In genomic region chr3:123067689-123068226, GRCh38 we compare ENCODE assay signal across 8 cellular contexts. TPM values are rescaled to one million over a fixed set of nuclear protein-coding genes. Genes with fewer than 3 reads are reported as not detected.
DNase-seq lines count a peak whose midpoint lies in the region; ATAC-seq lines count a peak whose summit lies in the region.

No MANE protein-coding gene starts in this region.

- peak overlapping the region; percentile 63 to 78 for H3K27ac Mint-ChIP-seq in activated naive CD4-positive, alpha-beta T cell treated with anti-CD3 and anti-CD28 coated beads, Interleukin-2, amount 50 U/mL, for 72 hours

- peak; percentile 36 for ATAC-seq in HG03432 (IDR thresholded peaks at IDR 0.05; ENCODE audit: unreplicated experiment)
- ATAC-seq in activated naive CD4-positive, alpha-beta T cell treated with anti-CD3 and anti-CD28 coated beads, Interleukin-2, amount 50 U/mL, for 72 hours, result peak; percentile 34 to 41

- H3K27me3 ChIP-seq in iPS-20b (ENCODE audit: insufficient read depth, low read length), result peaks cover 26% of the 10 kb centered on the region
- H3K27me3 ChIP-seq in stomach smooth muscle (ENCODE audit: control insufficient read depth in 1 of 2, insufficient read depth in 2 of 2, low read length in 2 of 2), result no peaks in the 10 kb centered on the region

- no peaks in the 10 kb centered on the region for H3K9me3 ChIP-seq in iPS-20b (ENCODE audit: insufficient read depth, low read depth, low read length)
- H3K9me3 ChIP-seq in stomach smooth muscle (ENCODE audit: control insufficient read depth in 2 of 2, low read length in 2 of 2), result no peaks in the 10 kb centered on the region

- H3K9ac ChIP-seq in iPS-20b (ENCODE audit: low read depth, low read length) (peak overlapping the region; percentile 14; the same call in 1 of the 2 replicates), stomach smooth muscle (ENCODE audit: low read length in 2 of 2) (peak overlapping the region; percentile 62 to 68)

- no peaks in the 10 kb centered on the region for H3K9me3 Mint-ChIP-seq in activated naive CD4-positive, alpha-beta T cell treated with anti-CD3 and anti-CD28 coated beads, Interleukin-2, amount 50 U/mL, for 72 hours

- H3K36me3 Mint-ChIP-seq in activated naive CD4-positive, alpha-beta T cell treated with anti-CD3 and anti-CD28 coated beads, Interleukin-2, amount 50 U/mL, for 72 hours, result peaks cover 0 to 14% of the 10 kb centered on the region in 2 donors

- DNase-seq in stimulated activated CD4-positive, alpha-beta T cell treated with anti-CD3 and anti-CD28 coated beads, TNF-alpha, amount 100 ng/mL, for 48 hours (ENCODE audit: low read depth in 3 of 3), result peak in 2 of 3 donors; percentile 10 to 19
- DNase-seq in stimulated activated CD4-positive, alpha-beta T cell treated with anti-CD3 and anti-CD28 coated beads, Interleukin-1b, Interleukin-23, amount 100 ng/mL, for 48 hours, result no peak
- no peak for DNase-seq in activated naive CD4-positive, alpha-beta T cell treated with anti-CD3 and anti-CD28 coated beads, Interleukin-2, amount 50 U/mL, for 72 hours (ENCODE audit: low spot score in 2 of 2)
- no peak for DNase-seq in GOT3 (lab: John Stamatoyannopoulos, UW)
- no peak for DNase-seq in NCI-H1105 treated with DMSO at 0.1 percent for 48 hours (lab: John Stamatoyannopoulos, UW)

- H3K27ac ChIP-seq in iPS-20b (ENCODE audit: low read length) (no peak overlapping the region), stomach smooth muscle (ENCODE audit: low read length) (no peak overlapping the region)

- peak overlapping the region; percentile 79 for H3K4me3 ChIP-seq in iPS-20b (ENCODE audit: low read length)
- peak overlapping the region; percentile 85 for H3K4me3 ChIP-seq in stomach smooth muscle (ENCODE audit: low read length in 2 of 2)

- H3K36me3 ChIP-seq in iPS-20b (ENCODE audit: insufficient read depth, low read depth, low read length) (no peaks in the 10 kb centered on the region), stomach smooth muscle (ENCODE audit: control insufficient read depth in 2 of 2, insufficient read depth in 2 of 2, low read length in 2 of 2) (no peaks in the 10 kb centered on the region)

- peaks cover 10% of the 10 kb centered on the region for H3K4me1 ChIP-seq in iPS-20b (ENCODE audit: insufficient read depth, low read length)
- H3K4me1 ChIP-seq in stomach smooth muscle (ENCODE audit: control insufficient read depth, insufficient read depth, low read length), result peaks cover 16% of the 10 kb centered on the region

RNA-seq across cellular contexts. Expression of gene PDIA5, which starts 0.9 kb away (rescaled TPM):
- 10 to 100 TPM in 1 of 2 donors, 1 to 10 TPM in 1; 5.5 to 20.0 TPM for total RNA-seq in activated naive CD4-positive, alpha-beta T cell treated with anti-CD3 and anti-CD28 coated beads, Interleukin-2, amount 50 U/mL, for 72 hours

RNA-seq across cellular contexts. Expression of gene SEMA5B, which starts 40.2 kb away (rescaled TPM):
- total RNA-seq in activated naive CD4-positive, alpha-beta T cell treated with anti-CD3 and anti-CD28 coated beads, Interleukin-2, amount 50 U/mL, for 72 hours, result not detected

Comparison
In these comparisons a context has a peak if more than half of its experiments do, and no peak if none do; other contexts are left out.
1. DNase-seq: peak in stimulated activated CD4-positive, alpha-beta T cell treated with anti-CD3 and anti-CD28 coated beads, TNF-alpha, amount 100 ng/mL, for 48 hours (2 of 3); none in stimulated activated CD4-positive, alpha-beta T cell treated with anti-CD3 and anti-CD28 coated beads, Interleukin-1b, Interleukin-23, amount 100 ng/mL, for 48 hours (single experiment), activated naive CD4-positive, alpha-beta T cell treated with anti-CD3 and anti-CD28 coated beads, Interleukin-2, amount 50 U/mL, for 72 hours (0 of 2), GOT3 (single experiment) and NCI-H1105 treated with DMSO at 0.1 percent for 48 hours (single experiment).